In genomic region chr7:27302590-27302989, GRCh38 we compare ENCODE assay signal across 1 cellular context.
TF ChIP-seq lines count a peak whose summit lies in the region.

No MANE protein-coding gene starts in this region.

TF ChIP-seq in SK-N-SH treated with all-trans-retinoic acid at 6 μM for 48 hours, 23 proteins besides CTCF, POLR2A, EP300 and RAD21 (continued from another document):
- TF ChIP-seq SNAI2 (CRISPR knock-in tag; IDR thresholded peaks at IDR 0.05) = no peak
- no peak for TF ChIP-seq TOX (CRISPR knock-in tag; IDR thresholded peaks at IDR 0.05; ENCODE audit: borderline replicate concordance)
- TF ChIP-seq, protein P1, sequence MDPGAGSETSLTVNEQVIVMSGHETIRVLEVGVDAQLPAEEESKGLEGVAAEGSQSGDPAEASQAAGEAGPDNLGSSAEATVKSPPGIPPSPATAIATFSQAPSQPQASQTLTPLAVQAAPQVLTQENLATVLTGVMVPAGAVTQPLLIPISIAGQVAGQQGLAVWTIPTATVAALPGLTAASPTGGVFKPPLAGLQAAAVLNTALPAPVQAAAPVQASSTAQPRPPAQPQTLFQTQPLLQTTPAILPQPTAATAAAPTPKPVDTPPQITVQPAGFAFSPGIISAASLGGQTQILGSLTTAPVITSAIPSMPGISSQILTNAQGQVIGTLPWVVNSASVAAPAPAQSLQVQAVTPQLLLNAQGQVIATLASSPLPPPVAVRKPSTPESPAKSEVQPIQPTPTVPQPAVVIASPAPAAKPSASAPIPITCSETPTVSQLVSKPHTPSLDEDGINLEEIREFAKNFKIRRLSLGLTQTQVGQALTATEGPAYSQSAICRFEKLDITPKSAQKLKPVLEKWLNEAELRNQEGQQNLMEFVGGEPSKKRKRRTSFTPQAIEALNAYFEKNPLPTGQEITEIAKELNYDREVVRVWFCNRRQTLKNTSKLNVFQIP (CRISPR knock-in tag; IDR thresholded peaks at IDR 0.05; ENCODE audit: borderline replicate concordance, low read depth) = no peak
- no peak for TF ChIP-seq CSRNP3 (CRISPR knock-in tag; IDR thresholded peaks at IDR 0.05)
